1 cellular context compared by ENCODE assay signal in genomic region chr20:64077876-64078551, GRCh38.
TF ChIP-seq lines count a peak whose summit lies in the region.

No MANE protein-coding gene starts in this region.

TF ChIP-seq in liver, 16 proteins besides CTCF, POLR2A, EP300 and RAD21:
- TF ChIP-seq FOXA2 (IDR thresholded peaks at IDR 0.05), result no peak
- no peak for TF ChIP-seq REST (IDR thresholded peaks at IDR 0.05)
- TF ChIP-seq EGR1 (IDR thresholded peaks at IDR 0.05; ENCODE audit: low read depth in 2 of 2), result no peak
- no peak for TF ChIP-seq JUND (IDR thresholded peaks at IDR 0.05)
- no peak for TF ChIP-seq ATF3 (IDR thresholded peaks at IDR 0.05)
- no peak for TF ChIP-seq HNF4A (conservative IDR thresholded peaks at IDR 0.05)
- no peak for TF ChIP-seq SP1 (IDR thresholded peaks at IDR 0.05)
- TF ChIP-seq TAF1 (conservative IDR thresholded peaks at IDR 0.05), result no peak
- TF ChIP-seq GABPA (IDR thresholded peaks at IDR 0.05 in 1 of 2, conservative IDR thresholded peaks at IDR 0.05 in 1 of 2), result no peak
- no peak for TF ChIP-seq YY1 (IDR thresholded peaks at IDR 0.05)
- no peak for TF ChIP-seq ZBTB33 (IDR thresholded peaks at IDR 0.05)
